ENCODE assay signal across 8 cellular contexts in the genomic region with DNA sequence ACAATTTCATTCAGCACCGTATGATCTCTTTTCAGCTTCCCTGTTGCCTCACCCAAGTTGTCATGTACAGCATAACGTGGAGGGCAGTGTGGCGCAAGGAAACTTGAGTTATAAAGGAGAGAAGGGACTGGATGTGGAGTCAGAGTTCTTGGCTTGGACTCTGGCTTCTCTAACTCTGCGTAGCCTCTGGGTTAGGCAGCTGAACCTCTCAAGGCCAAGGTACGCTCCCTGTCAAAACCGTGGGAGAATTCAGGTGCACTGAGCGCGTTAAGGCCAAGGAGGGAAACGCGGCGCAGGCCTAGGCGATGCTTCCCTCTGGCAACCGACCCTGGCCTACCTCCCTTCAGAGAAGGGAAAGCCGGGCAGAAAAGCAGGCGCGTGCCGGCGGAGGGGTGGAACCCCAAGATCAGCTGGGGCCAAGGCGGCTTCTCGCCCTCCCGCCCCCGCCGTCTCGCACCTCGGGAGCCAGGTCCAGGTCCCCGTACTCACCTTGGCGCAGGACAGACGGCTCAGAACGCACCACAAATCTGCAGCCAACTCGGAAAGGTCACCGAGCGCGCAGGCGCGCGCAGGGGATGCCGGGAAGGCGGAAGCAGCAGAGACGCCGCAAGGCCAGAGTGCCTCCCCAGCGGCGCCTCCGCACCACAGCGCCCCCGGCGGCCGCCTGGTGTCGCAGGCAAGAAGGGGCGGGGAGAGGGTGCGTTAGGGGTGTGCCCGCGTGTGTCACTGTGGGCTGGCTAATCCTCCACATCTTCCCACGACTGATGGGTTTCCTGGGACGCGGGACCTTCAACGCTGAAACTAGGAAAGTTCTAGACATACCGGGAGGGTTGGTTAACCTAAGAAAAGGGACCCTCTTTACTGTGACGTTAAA. TPM values are rescaled to one million over a fixed set of nuclear protein-coding genes. Genes with fewer than 3 reads are reported as not detected.
DNase-seq lines count a peak whose midpoint lies in the region; ATAC-seq and TF ChIP-seq lines count a peak whose summit lies in the region.

No MANE protein-coding gene starts in this region.

- TF ChIP-seq CTCF in GM12875 (IDR thresholded peaks at IDR 0.05; ENCODE audit: borderline replicate concordance, insufficient read depth, low read depth, low read length) (peak; percentile 99), adrenal gland (IDR thresholded peaks at IDR 0.05) (peak; percentile 75 to 98 (median 96)), heart right ventricle (IDR thresholded peaks at IDR 0.05) (peak; percentile 93 to 99 (median 99)), upper lobe of left lung (IDR thresholded peaks at IDR 0.05) (peak; percentile 95 to 99 (median 98))

- H3K9me3 ChIP-seq in adrenal gland (replicated peaks in 1 of 3) = no peaks in the 10 kb centered on the region
- no peaks in the 10 kb centered on the region for H3K9me3 ChIP-seq in heart right ventricle
- no peaks in the 10 kb centered on the region for H3K9me3 ChIP-seq in upper lobe of left lung

- peak; percentile 52 to 85 for TF ChIP-seq POLR2A in adrenal gland (IDR thresholded peaks at IDR 0.05)
- TF ChIP-seq POLR2A in upper lobe of left lung (IDR thresholded peaks at IDR 0.05) = peak in 3 of 4 donors; percentile 41 to 77 (median 76)

- peak overlapping the region; percentile 83 for H3K4me3 ChIP-seq in GM12875 (ENCODE audit: low read depth, low read length)
- peak overlapping the region; percentile 30 to 93 (median 68) for H3K4me3 ChIP-seq in adrenal gland
- peak overlapping the region; percentile 59 to 100 (median 94) for H3K4me3 ChIP-seq in heart right ventricle
- peak overlapping the region; percentile 77 to 98 (median 87) for H3K4me3 ChIP-seq in upper lobe of left lung

- H3K36me3 ChIP-seq in adrenal gland (replicated peaks in 1 of 2) = peaks cover 0 to 5% of the 10 kb centered on the region in 2 donors
- H3K36me3 ChIP-seq in heart right ventricle = peaks cover 0 to 25% (median 0%) of the 10 kb centered on the region in 9 donors
- peaks cover 0 to 14% (median 7%) of the 10 kb centered on the region in 4 donors for H3K36me3 ChIP-seq in upper lobe of left lung

- peak in 1 of 4 donors; percentile 43 for TF ChIP-seq EP300 in upper lobe of left lung (IDR thresholded peaks at IDR 0.05)

- H3K4me1 ChIP-seq in adrenal gland (replicated peaks in 1 of 2) (peaks cover 5 to 13% of the 10 kb centered on the region in 2 donors), heart right ventricle (peaks cover 3 to 57% (median 30%) of the 10 kb centered on the region in 9 donors), upper lobe of left lung (peaks cover 13 to 46% (median 19%) of the 10 kb centered on the region in 4 donors)

- WGBS in adrenal gland, 4 donors = 0 to 2% (median 1%) methylated on average over 33 to 58 of the region's 58 CpGs
- 1% methylated on average over 49 to 58 of the region's 58 CpGs for WGBS in heart right ventricle, 2 donors
- 1 to 2% methylated on average over 18 to 43 of the region's 58 CpGs for WGBS in upper lobe of left lung, 2 donors

- H3K27me3 ChIP-seq in adrenal gland (no peaks in the 10 kb centered on the region), heart right ventricle (peaks cover 0 to 10% (median 0%) of the 10 kb centered on the region in 7 donors), upper lobe of left lung (no peaks in the 10 kb centered on the region)

- intact Hi-C loops in adrenal gland (cut with DNase I) (no loop called here), heart right ventricle (cut with DNase I) (no loop called here), posterior cingulate gyrus (cut with DNase I) (loop anchor here (1.0 kb wide), 1 partner anchor 74 kb away; the partner anchor contains the start of gene PPP1R13B)

- DNase-seq in NCI-H1417 treated with DMSO at 0.1 percent for 48 hours (lab: John Stamatoyannopoulos, UW) = peak; percentile 65
- DNase-seq in SW 1271 (lab: John Stamatoyannopoulos, UW) = peak; percentile 71 to 91
- peak; percentile 91 to 95 (median 93) for DNase-seq in adrenal gland
- DNase-seq in heart right ventricle = peak; percentile 91 to 94
- peak; percentile 91 to 99 (median 92) for DNase-seq in posterior cingulate gyrus
- peak; percentile 94 to 99 for DNase-seq in upper lobe of left lung

- H3K27ac ChIP-seq in adrenal gland (peak overlapping the region; percentile 45 to 91 (median 75)), heart right ventricle (peak overlapping the region; percentile 58 to 96 (median 92)), upper lobe of left lung (peak overlapping the region; percentile 77 to 90 (median 86))

- ATAC-seq in HG02798 (IDR thresholded peaks at IDR 0.05; ENCODE audit: poor library complexity, unreplicated experiment) (peak; percentile 96), heart right ventricle (peak; percentile 96 to 98 (median 97)), upper lobe of left lung (ENCODE audit: low FRiP score in 2 of 2) (peak; percentile 99 to 100)

RNA-seq across cellular contexts. Expression of gene TDRD9, which starts 7.0 kb away (rescaled TPM):
- total RNA-seq in adrenal gland (1 to 10 TPM in 7 of 8 donors, under 1 TPM in 1; 0.06 to 7.0 (median 3.0) TPM), heart right ventricle (1 to 10 TPM in 7 of 10 donors, under 1 TPM in 3; 0.55 to 7.4 (median 2.1) TPM), upper lobe of left lung (1 to 10 TPM; 3.1 to 7.9 (median 5.1) TPM)
- polyA plus RNA-seq in adrenal gland (1 to 10 TPM; 2.2 to 7.8 (median 5.8) TPM), heart right ventricle (1 to 10 TPM; 2.2 to 8.4 TPM)

RNA-seq across cellular contexts. Expression of gene RD3L, which starts 21.1 kb away (rescaled TPM):
- total RNA-seq in adrenal gland (not detected), heart right ventricle (10 to 100 TPM; 17.8 to 42.1 (median 25.3) TPM), upper lobe of left lung (not detected)
- polyA plus RNA-seq in adrenal gland (not detected), heart right ventricle (10 to 100 TPM in 1 of 2 donors, 1 to 10 TPM in 1; 2.9 to 26.6 TPM)

Comparison
In these comparisons a context has a peak if more than half of its experiments do, and no peak if none do; other contexts are left out.
1. Peak in every context shown above with its lines: DNase-seq, ATAC-seq, H3K4me3 ChIP-seq and H3K27ac ChIP-seq.
2. RNA of gene RD3L, which starts 21.1 kb away (total RNA-seq): 17.8 to 42.1 TPM in heart right ventricle; not detected in adrenal gland and not detected in upper lobe of left lung; every median in the first group is over 10 times any median in the second.